Comparison of ENCODE assay signal across 1 cellular context in the genomic region with DNA sequence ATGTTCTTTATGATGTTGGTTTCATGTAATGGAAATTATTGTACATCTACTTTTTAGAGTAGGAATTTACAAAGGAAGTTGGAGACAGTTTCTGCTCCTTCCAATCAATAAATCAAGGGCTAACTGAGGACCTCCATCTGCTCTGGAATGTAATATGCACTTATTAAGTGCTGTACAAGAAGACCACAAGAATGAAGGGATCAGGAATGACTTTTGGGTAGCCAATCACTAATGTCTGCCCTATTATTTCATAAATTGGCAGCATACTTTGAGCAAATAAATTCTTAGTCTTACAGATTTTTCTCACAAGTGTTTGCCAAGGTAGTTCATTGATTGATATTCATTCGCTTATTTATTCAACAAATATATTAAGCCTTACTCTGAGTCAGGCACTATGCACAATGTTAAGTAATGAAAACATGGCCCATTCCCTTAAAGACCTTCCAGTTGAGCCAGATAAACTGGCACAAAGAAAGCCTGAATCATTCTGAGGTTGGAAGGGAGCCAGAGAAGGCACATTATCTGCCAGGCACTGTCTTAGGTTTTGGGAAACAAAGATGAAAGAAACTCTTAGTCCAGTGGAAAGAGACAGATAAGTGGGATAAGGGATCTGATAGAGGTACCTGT.
A peak's percentile ranks its signal among the peaks of the same experiment; 100 is the strongest.
TF ChIP-seq lines count a peak whose summit lies in the region.

No MANE protein-coding gene starts in this region.

TF ChIP-seq in K562, 482 proteins besides CTCF, POLR2A, EP300 and RAD21:
- TF ChIP-seq MTA2 (IDR thresholded peaks at IDR 0.05; ENCODE audit: low read depth) (no peak), NFIC (IDR thresholded peaks at IDR 0.05) (0 out of 2 replicates have a peak, but pooled peaks have one; percentile 20)
